22 cellular contexts compared by ENCODE assay signal in genomic region chr15:31557899-31558298, GRCh38.
DNase-seq lines count a peak whose midpoint lies in the region; ATAC-seq and TF ChIP-seq lines count a peak whose summit lies in the region.
"Had no signal": no experiment of that assay in that cellular context is flagged by ENCODE, and none has a peak within 500 bp of the region (broad histone marks: within the 10 kb centered on the region; RNA-seq: fewer than 3 reads in every experiment).

No MANE protein-coding gene starts in this region.

- no peak overlapping the region for H3K4me3 Mint-ChIP-seq in activated CD4-positive, alpha-beta T cell treated with anti-CD3 and anti-CD28 coated beads, Interleukin-2, amount 10 ng/mL, durations not matched to agents 24 days and 14 days
- no peak overlapping the region for H3K4me3 Mint-ChIP-seq in WTC11
- H3K4me3 Mint-ChIP-seq: CD14-positive monocyte; CD4-positive, alpha-beta T cell; CD8-positive, alpha-beta memory T cell; GM23338; HFFc6 had no signal

- H3K9ac ChIP-seq in GM23248 = no peak overlapping the region
- H3K9ac ChIP-seq: BLaER1 treated with 17β-estradiol and CSF1 and Interleukin-3, amounts not matched to agents 10 nM and 100 nM had no signal

- POLR2A ChIA-PET in WTC11 (lab: Charles Lee) = no interaction called here

- no peaks in the 10 kb centered on the region for H3K9me2 ChIP-seq in GM23248 (ENCODE audit: insufficient read depth)

- no peaks in the 10 kb centered on the region for H3K36me3 Mint-ChIP-seq in activated CD4-positive, alpha-beta T cell treated with anti-CD3 and anti-CD28 coated beads, Interleukin-2, amount 10 ng/mL, durations not matched to agents 24 days and 14 days (ENCODE audit: low read depth)
- no peaks in the 10 kb centered on the region for H3K36me3 Mint-ChIP-seq in WTC11
- H3K36me3 Mint-ChIP-seq: CD14-positive monocyte; CD8-positive, alpha-beta memory T cell had no signal

- intact Hi-C loops in activated CD4-positive, alpha-beta T cell treated with anti-CD3 and anti-CD28 coated beads, Interleukin-2, amount 10 ng/mL, durations not matched to agents 24 days and 14 days (cut with micrococcal nuclease) = no loop called here
- intact Hi-C loops in posterior vena cava (cut with DNase I) = no loop called here

- CTCF ChIA-PET in WTC11 (lab: Charles Lee) = no interaction called here

- H3K27ac ChIP-seq in GM23248 = no peak overlapping the region
- H3K27ac ChIP-seq: 22Rv1; BLaER1 treated with 17β-estradiol and CSF1 and Interleukin-3, amounts not matched to agents 10 nM and 100 nM had no signal

- WGBS in GM23248 (ENCODE audit: low coverage in 1 of 2, low lambda C conversion rate in 2 of 2, missing lambda C conversion rate in 2 of 2), 2 experiments = 25 to 29% methylated on average over 7 of the region's 7 CpGs

- no peaks in the 10 kb centered on the region for H3K36me3 ChIP-seq in GM23248 (ENCODE audit: low read depth)
- H3K36me3 ChIP-seq: BE2C; BLaER1 treated with 17β-estradiol and CSF1 and Interleukin-3, amounts not matched to agents 10 nM and 100 nM; HAP-1 had no signal

- ATAC-seq in WTC11 = no peak
- ATAC-seq: GM23338 had no signal

- H3K4me3 ChIP-seq in GM23248 (no peak overlapping the region), fibroblast of the aortic adventitia (ENCODE audit: low read depth, low read length) (no peak overlapping the region)
- H3K4me3 ChIP-seq: BLaER1 treated with 17β-estradiol and CSF1 and Interleukin-3, amounts not matched to agents 10 nM and 100 nM; GM23338; HAP-1 had no signal

- no peaks in the 10 kb centered on the region for H3K4me1 Mint-ChIP-seq in activated CD4-positive, alpha-beta T cell treated with anti-CD3 and anti-CD28 coated beads, Interleukin-2, amount 10 ng/mL, durations not matched to agents 24 days and 14 days
- no peaks in the 10 kb centered on the region for H3K4me1 Mint-ChIP-seq in WTC11
- H3K4me1 Mint-ChIP-seq: CD14-positive monocyte; CD8-positive, alpha-beta memory T cell; GM23338 had no signal

- peak; percentile 40 for DNase-seq in activated CD4-positive, alpha-beta T cell treated with anti-CD3 and anti-CD28 coated beads, Interleukin-2, amount 10 ng/mL, durations not matched to agents 24 days and 14 days
- no peak for DNase-seq in activated CD4-positive, alpha-beta T cell treated with anti-CD3 and anti-CD28 coated beads, Interleukin-2, amount 50 U/mL, for 1 hour
- DNase-seq in GM23248 (peak; percentile 17), fibroblast of the aortic adventitia (ENCODE audit: low read depth) (peak; percentile 8), posterior vena cava (ENCODE audit: low spot score) (peak; percentile 75), activated T-cell treated with anti-CD3 and anti-CD28 coated beads for 4 hours (no peak), WTC11 (ENCODE audit: low spot score) (no peak), SKM-1 treated with dmso at 0.1 percent for 144 hours (lab: John Stamatoyannopoulos, UW; ENCODE audit: unreplicated experiment) (no peak)
- DNase-seq: AML-193; BE2C; CD4-positive, alpha-beta T cell; CD8-positive, alpha-beta memory T cell; DMS 273 treated with DMSO at 0.1 percent for 48 hours; DMS79; EL; GDM1; HFFc6 had no signal

- no peak for TF ChIP-seq CTCF in fibroblast of the aortic adventitia (IDR thresholded peaks at IDR 0.05; ENCODE audit: insufficient read depth, low read length)
- TF ChIP-seq CTCF in WTC11 (IDR thresholded peaks at IDR 0.05) = no peak

- no peaks in the 10 kb centered on the region for H3F3A ChIP-seq in GM23248 (ENCODE audit: insufficient read depth)

- peaks cover 1% of the 10 kb centered on the region for H3K27me3 Mint-ChIP-seq in activated CD4-positive, alpha-beta T cell treated with anti-CD3 and anti-CD28 coated beads, Interleukin-2, amount 10 ng/mL, durations not matched to agents 24 days and 14 days
- no peaks in the 10 kb centered on the region for H3K27me3 Mint-ChIP-seq in WTC11 (ENCODE audit: low read depth)
- H3K27me3 Mint-ChIP-seq: CD4-positive, alpha-beta T cell had no signal

- no peak overlapping the region for H2AFZ ChIP-seq in GM23248
- H2AFZ ChIP-seq: GM23338 had no signal

- H3K9me3 ChIP-seq in GM23248 (ENCODE audit: low read depth) = no peaks in the 10 kb centered on the region
- H3K9me3 ChIP-seq: BE2C; BLaER1 treated with 17β-estradiol and CSF1 and Interleukin-3, amounts not matched to agents 10 nM and 100 nM; HAP-1 had no signal

- H3K4me1 ChIP-seq in GM23248 (ENCODE audit: insufficient read depth) = peaks cover 9% of the 10 kb centered on the region
- H3K4me1 ChIP-seq: BE2C, HAP-1 had no signal

- H3K9me3 Mint-ChIP-seq in activated CD4-positive, alpha-beta T cell treated with anti-CD3 and anti-CD28 coated beads, Interleukin-2, amount 10 ng/mL, durations not matched to agents 24 days and 14 days = no peaks in the 10 kb centered on the region
- H3K9me3 Mint-ChIP-seq in WTC11 = 0 out of 2 replicates have a peak, but pooled peaks cover 5% of the 10 kb centered on the region
- H3K9me3 Mint-ChIP-seq: CD4-positive, alpha-beta T cell; CD8-positive, alpha-beta memory T cell; GM23338 had no signal

- no peaks in the 10 kb centered on the region for H3K79me2 ChIP-seq in GM23248 (ENCODE audit: insufficient read depth)

- no peak overlapping the region for H3K4me2 ChIP-seq in GM23248 (ENCODE audit: unreplicated experiment)
- H3K4me2 ChIP-seq: BLaER1 treated with 17β-estradiol and CSF1 and Interleukin-3, amounts not matched to agents 10 nM and 100 nM; GM23338 had no signal

- H4K20me1 ChIP-seq in GM23248 (ENCODE audit: insufficient read depth) = no peaks in the 10 kb centered on the region
- H4K20me1 ChIP-seq: BLaER1 treated with 17β-estradiol and CSF1 and Interleukin-3, amounts not matched to agents 10 nM and 100 nM had no signal

- no peak overlapping the region for H3K27ac Mint-ChIP-seq in activated CD4-positive, alpha-beta T cell treated with anti-CD3 and anti-CD28 coated beads, Interleukin-2, amount 10 ng/mL, durations not matched to agents 24 days and 14 days
- no peak overlapping the region for H3K27ac Mint-ChIP-seq in WTC11
- H3K27ac Mint-ChIP-seq: CD4-positive, alpha-beta T cell; CD8-positive, alpha-beta memory T cell; GM23338; HFFc6 had no signal

- in situ Hi-C loops in GM23248 (cut with MboI) = no loop called here

- no peaks in the 10 kb centered on the region for H3K27me3 ChIP-seq in GM23248 (replicated peaks; ENCODE audit: insufficient read depth)
- H3K27me3 ChIP-seq: BE2C; BLaER1 treated with 17β-estradiol and CSF1 and Interleukin-3, amounts not matched to agents 10 nM and 100 nM had no signal

TF ChIP-seq in WTC11, 78 proteins besides CTCF, POLR2A, EP300 and RAD21 (continues in another document):
- TF ChIP-seq ZBTB21 (CRISPR knock-in tag; IDR thresholded peaks at IDR 0.05; ENCODE audit: borderline replicate concordance) = no peak
- TF ChIP-seq OVOL2 (CRISPR knock-in tag; IDR thresholded peaks at IDR 0.05; ENCODE audit: borderline replicate concordance) = no peak
- TF ChIP-seq, protein P1, sequence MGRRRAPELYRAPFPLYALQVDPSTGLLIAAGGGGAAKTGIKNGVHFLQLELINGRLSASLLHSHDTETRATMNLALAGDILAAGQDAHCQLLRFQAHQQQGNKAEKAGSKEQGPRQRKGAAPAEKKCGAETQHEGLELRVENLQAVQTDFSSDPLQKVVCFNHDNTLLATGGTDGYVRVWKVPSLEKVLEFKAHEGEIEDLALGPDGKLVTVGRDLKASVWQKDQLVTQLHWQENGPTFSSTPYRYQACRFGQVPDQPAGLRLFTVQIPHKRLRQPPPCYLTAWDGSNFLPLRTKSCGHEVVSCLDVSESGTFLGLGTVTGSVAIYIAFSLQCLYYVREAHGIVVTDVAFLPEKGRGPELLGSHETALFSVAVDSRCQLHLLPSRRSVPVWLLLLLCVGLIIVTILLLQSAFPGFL (CRISPR knock-in tag; IDR thresholded peaks at IDR 0.05; ENCODE audit: borderline replicate concordance) = no peak
- no peak for TF ChIP-seq ZNF671 (CRISPR knock-in tag; IDR thresholded peaks at IDR 0.05)
- TF ChIP-seq, protein P2, sequence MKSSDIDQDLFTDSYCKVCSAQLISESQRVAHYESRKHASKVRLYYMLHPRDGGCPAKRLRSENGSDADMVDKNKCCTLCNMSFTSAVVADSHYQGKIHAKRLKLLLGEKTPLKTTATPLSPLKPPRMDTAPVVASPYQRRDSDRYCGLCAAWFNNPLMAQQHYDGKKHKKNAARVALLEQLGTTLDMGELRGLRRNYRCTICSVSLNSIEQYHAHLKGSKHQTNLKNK (CRISPR knock-in tag; IDR thresholded peaks at IDR 0.05) = no peak
- no peak for TF ChIP-seq CREM (CRISPR knock-in tag; IDR thresholded peaks at IDR 0.05)
- TF ChIP-seq, protein P3, sequence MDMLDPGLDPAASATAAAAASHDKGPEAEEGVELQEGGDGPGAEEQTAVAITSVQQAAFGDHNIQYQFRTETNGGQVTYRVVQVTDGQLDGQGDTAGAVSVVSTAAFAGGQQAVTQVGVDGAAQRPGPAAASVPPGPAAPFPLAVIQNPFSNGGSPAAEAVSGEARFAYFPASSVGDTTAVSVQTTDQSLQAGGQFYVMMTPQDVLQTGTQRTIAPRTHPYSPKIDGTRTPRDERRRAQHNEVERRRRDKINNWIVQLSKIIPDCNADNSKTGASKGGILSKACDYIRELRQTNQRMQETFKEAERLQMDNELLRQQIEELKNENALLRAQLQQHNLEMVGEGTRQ (CRISPR knock-in tag; IDR thresholded peaks at IDR 0.05) = no peak
- TF ChIP-seq, protein P4, sequence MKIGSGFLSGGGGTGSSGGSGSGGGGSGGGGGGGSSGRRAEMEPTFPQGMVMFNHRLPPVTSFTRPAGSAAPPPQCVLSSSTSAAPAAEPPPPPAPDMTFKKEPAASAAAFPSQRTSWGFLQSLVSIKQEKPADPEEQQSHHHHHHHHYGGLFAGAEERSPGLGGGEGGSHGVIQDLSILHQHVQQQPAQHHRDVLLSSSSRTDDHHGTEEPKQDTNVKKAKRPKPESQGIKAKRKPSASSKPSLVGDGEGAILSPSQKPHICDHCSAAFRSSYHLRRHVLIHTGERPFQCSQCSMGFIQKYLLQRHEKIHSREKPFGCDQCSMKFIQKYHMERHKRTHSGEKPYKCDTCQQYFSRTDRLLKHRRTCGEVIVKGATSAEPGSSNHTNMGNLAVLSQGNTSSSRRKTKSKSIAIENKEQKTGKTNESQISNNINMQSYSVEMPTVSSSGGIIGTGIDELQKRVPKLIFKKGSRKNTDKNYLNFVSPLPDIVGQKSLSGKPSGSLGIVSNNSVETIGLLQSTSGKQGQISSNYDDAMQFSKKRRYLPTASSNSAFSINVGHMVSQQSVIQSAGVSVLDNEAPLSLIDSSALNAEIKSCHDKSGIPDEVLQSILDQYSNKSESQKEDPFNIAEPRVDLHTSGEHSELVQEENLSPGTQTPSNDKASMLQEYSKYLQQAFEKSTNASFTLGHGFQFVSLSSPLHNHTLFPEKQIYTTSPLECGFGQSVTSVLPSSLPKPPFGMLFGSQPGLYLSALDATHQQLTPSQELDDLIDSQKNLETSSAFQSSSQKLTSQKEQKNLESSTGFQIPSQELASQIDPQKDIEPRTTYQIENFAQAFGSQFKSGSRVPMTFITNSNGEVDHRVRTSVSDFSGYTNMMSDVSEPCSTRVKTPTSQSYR (CRISPR knock-in tag; IDR thresholded peaks at IDR 0.05) = no peak
- TF ChIP-seq ATF3 (CRISPR knock-in tag; conservative IDR thresholded peaks at IDR 0.05) = no peak
- TF ChIP-seq TCF7 (CRISPR knock-in tag; IDR thresholded peaks at IDR 0.05; ENCODE audit: low read depth) = no peak

Comparison
In these comparisons a context has a peak if more than half of its experiments do, and no peak if none do; other contexts are left out.
1. DNase-seq: peak in activated CD4-positive, alpha-beta T cell treated with anti-CD3 and anti-CD28 coated beads, Interleukin-2, amount 10 ng/mL, durations not matched to agents 24 days and 14 days (single experiment), GM23248 (single experiment), fibroblast of the aortic adventitia (single experiment) and posterior vena cava (single experiment); none in activated CD4-positive, alpha-beta T cell treated with anti-CD3 and anti-CD28 coated beads, Interleukin-2, amount 50 U/mL, for 1 hour (single experiment), activated T-cell treated with anti-CD3 and anti-CD28 coated beads for 4 hours (single experiment), WTC11 (single experiment) and SKM-1 treated with dmso at 0.1 percent for 144 hours (single experiment).